21 cellular contexts compared by ENCODE assay signal in genomic region chr6:157411368-157411767, GRCh38.
"Had no signal": no experiment of that assay in that cellular context is flagged by ENCODE, and none has a peak within 500 bp of the region (broad histone marks: within the 10 kb centered on the region; RNA-seq: fewer than 3 reads in every experiment).

No MANE protein-coding gene starts in this region.

- ATAC-seq: Panc1, PC-3 had no signal

- DNase-seq: KBM-7, MV-4-11, NCI-H1048, NCI-H1105 treated with DMSO at 0.1 percent for 48 hours, NCI-H1417 treated with DMSO at 0.1 percent for 48 hours, NCI-H146, NCI-H1694 treated with DMSO at 0.1 percent for 48 hours, NCI-H1930, NCI-H2081, NCI-H2107, NCI-H2227 treated with DMSO at 0.1 percent for 48 hours, NCI-H446, NCI-H510A, NCI-H524 treated with DMSO at 0.1 percent for 48 hours, NCI-H69, NCI-H774, PC-3, SHP77, SK-N-SH had no signal

- H3K4me2 ChIP-seq: SK-N-SH had no signal

- H3K9ac ChIP-seq: SK-N-SH had no signal

- H3K27ac ChIP-seq: RWPE1 had no signal
